ENCODE assay signal across 10 cellular contexts in the genomic region with DNA sequence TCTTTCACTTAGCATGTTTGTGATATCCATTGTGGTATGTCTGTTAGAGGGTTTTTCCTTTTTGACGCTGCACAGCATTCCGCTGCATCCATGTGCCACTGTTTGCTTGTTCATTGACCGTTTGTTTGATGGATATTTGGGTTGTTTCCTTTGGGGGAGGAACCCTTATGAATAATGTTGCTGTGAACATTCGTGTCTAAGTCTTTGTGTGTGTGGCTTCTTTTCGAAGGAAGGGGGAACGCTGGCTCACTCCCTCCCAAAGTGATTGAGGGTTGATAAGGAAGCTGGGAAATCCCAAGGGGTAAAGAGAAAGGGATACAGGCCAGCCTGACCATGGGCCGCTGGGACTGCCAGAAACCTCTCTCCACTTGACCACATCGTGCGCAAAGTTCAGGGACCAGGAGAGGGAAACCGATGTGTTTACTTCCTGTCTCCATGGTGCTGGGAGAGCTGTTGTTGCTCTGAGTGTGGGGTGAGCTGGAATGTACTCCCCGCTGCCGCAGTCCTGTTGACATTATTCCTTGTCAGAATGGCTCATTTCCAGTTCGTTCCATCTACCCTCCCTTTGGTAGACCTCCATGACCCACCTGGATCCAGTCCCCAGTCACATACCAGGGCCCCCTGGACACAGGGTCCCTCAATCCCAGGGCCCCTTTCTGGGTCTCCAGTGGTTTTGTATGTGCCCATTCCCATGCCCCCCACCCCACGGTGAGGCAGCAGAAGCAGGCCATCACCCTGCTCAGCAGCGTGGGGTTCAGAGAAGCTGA. TPM values are rescaled to one million over a fixed set of nuclear protein-coding genes. Genes with fewer than 3 reads are reported as not detected.
A peak's percentile ranks its signal among the peaks of the same experiment; 100 is the strongest.
DNase-seq lines count a peak whose midpoint lies in the region; ATAC-seq and TF ChIP-seq lines count a peak whose summit lies in the region.
"Had no signal": no experiment of that assay in that cellular context is flagged by ENCODE, and none has a peak within 500 bp of the region (broad histone marks: within the 10 kb centered on the region; RNA-seq: fewer than 3 reads in every experiment).

No MANE protein-coding gene starts in this region.

- no peaks in the 10 kb centered on the region for H4K20me1 ChIP-seq in fibroblast of lung (ENCODE audit: control insufficient read depth, extremely low read depth, insufficient read depth, low read length)
- H4K20me1 ChIP-seq: BLaER1 had no signal

- no peaks in the 10 kb centered on the region for H3K4me1 Mint-ChIP-seq in activated naive CD8-positive, alpha-beta T cell treated with anti-CD3 and anti-CD28 coated beads, Interleukin-2, amount 10 ng/mL, durations not matched to agents 7 days and 5 days
- H3K4me1 Mint-ChIP-seq in activated naive CD8-positive, alpha-beta T cell treated with anti-CD3 and anti-CD28 coated beads for 36 hours, result no peaks in the 10 kb centered on the region

- H2AFZ ChIP-seq in fibroblast of lung (ENCODE audit: low read length), result peak overlapping the region; percentile 13

- H3K9me3 ChIP-seq in fibroblast of lung (ENCODE audit: control insufficient read depth, insufficient read depth, low read depth, low read length), result no peaks in the 10 kb centered on the region
- no peaks in the 10 kb centered on the region for H3K9me3 ChIP-seq in muscle layer of duodenum (ENCODE audit: control insufficient read depth in 1 of 2, low read length in 2 of 2)
- no peaks in the 10 kb centered on the region for H3K9me3 ChIP-seq in aorta (ENCODE audit: control insufficient read depth, low read length)

- peak overlapping the region; percentile 47 for H3K9ac ChIP-seq in fibroblast of lung (ENCODE audit: insufficient read depth, low read length)
- H3K9ac ChIP-seq: BLaER1 had no signal

- H3K27me3 Mint-ChIP-seq in activated naive CD8-positive, alpha-beta T cell treated with anti-CD3 and anti-CD28 coated beads, Interleukin-2, amount 10 ng/mL, durations not matched to agents 7 days and 5 days, result peaks cover 5% of the 10 kb centered on the region
- H3K27me3 Mint-ChIP-seq in activated naive CD8-positive, alpha-beta T cell treated with anti-CD3 and anti-CD28 coated beads for 36 hours, result no peaks in the 10 kb centered on the region

- intact Hi-C loops in aorta (cut with DNase I), result loop anchor here in 1 of 2 donors (10.0 kb wide), 1 partner anchor 96 kb away; no protein-coding TSS in a partner anchor

- WGBS in aorta, 2 donors, result 19 to 23% methylated on average over 15 of the region's 15 CpGs

- H3K36me3 Mint-ChIP-seq in activated naive CD8-positive, alpha-beta T cell treated with anti-CD3 and anti-CD28 coated beads, Interleukin-2, amount 10 ng/mL, durations not matched to agents 7 days and 5 days, result no peaks in the 10 kb centered on the region
- H3K36me3 Mint-ChIP-seq in activated naive CD8-positive, alpha-beta T cell treated with anti-CD3 and anti-CD28 coated beads for 36 hours, result peaks cover 6% of the 10 kb centered on the region

- H3K27ac ChIP-seq in fibroblast of lung (ENCODE audit: insufficient read depth, low read length), result peak overlapping the region; percentile 76
- peak overlapping the region; percentile 85 for H3K27ac ChIP-seq in muscle layer of duodenum (ENCODE audit: low read length)
- peak overlapping the region in 1 of 2 donors; percentile 82 for H3K27ac ChIP-seq in aorta (ENCODE audit: low read depth in 1 of 2, low read length in 2 of 2)
- H3K27ac ChIP-seq: BLaER1 had no signal

- DNase-seq in activated naive CD8-positive, alpha-beta T cell treated with anti-CD3 and anti-CD28 coated beads, Interleukin-2, amount 10 ng/mL, durations not matched to agents 7 days and 5 days, result no peak
- DNase-seq in activated naive CD8-positive, alpha-beta T cell treated with anti-CD3 and anti-CD28 coated beads for 36 hours, result no peak
- DNase-seq in fibroblast of lung (ENCODE audit: low read depth in 2 of 2), result peak; percentile 97 to 98
- peak; percentile 86 to 87 for DNase-seq in aorta
- no peak for DNase-seq in NCI-H2171 treated with DMSO at 0.1 percent for 48 hours (lab: John Stamatoyannopoulos, UW)
- DNase-seq: NCI-H524 had no signal

- H3K4me3 ChIP-seq in fibroblast of lung (replicated peaks in 1 of 4; ENCODE audit: control extremely low read depth in 1 of 4, insufficient read depth in 1 of 4, low read depth in 3 of 4, low read length in 4 of 4) (no peak overlapping the region), muscle layer of duodenum (ENCODE audit: low read depth in 1 of 2, low read length in 2 of 2) (peak overlapping the region; percentile 12 to 30), aorta (ENCODE audit: low read length in 2 of 2) (no peak overlapping the region)
- H3K4me3 ChIP-seq: BLaER1 had no signal

- no peaks in the 10 kb centered on the region for H3K9me3 Mint-ChIP-seq in activated naive CD8-positive, alpha-beta T cell treated with anti-CD3 and anti-CD28 coated beads, Interleukin-2, amount 10 ng/mL, durations not matched to agents 7 days and 5 days
- peaks cover 5% of the 10 kb centered on the region for H3K9me3 Mint-ChIP-seq in activated naive CD8-positive, alpha-beta T cell treated with anti-CD3 and anti-CD28 coated beads for 36 hours

- H3K79me2 ChIP-seq in fibroblast of lung (ENCODE audit: control insufficient read depth, insufficient read depth, low read length), result no peaks in the 10 kb centered on the region

- ATAC-seq in activated naive CD8-positive, alpha-beta T cell treated with anti-CD3 and anti-CD28 coated beads, Interleukin-2, amount 10 ng/mL, durations not matched to agents 7 days and 5 days (ENCODE audit: low read depth), result no peak
- ATAC-seq in aorta (ENCODE audit: low FRiP score), result peak; percentile 92
- ATAC-seq in HG02852 (IDR thresholded peaks at IDR 0.05; ENCODE audit: unreplicated experiment), result no peak
- ATAC-seq in HG03045 (IDR thresholded peaks at IDR 0.05; ENCODE audit: unreplicated experiment), result no peak

- no peaks in the 10 kb centered on the region for H3K27me3 ChIP-seq in fibroblast of lung (ENCODE audit: control insufficient read depth, insufficient read depth, low read length)
- H3K27me3 ChIP-seq in muscle layer of duodenum (ENCODE audit: low read depth, low read length), result no peaks in the 10 kb centered on the region
- no peaks in the 10 kb centered on the region for H3K27me3 ChIP-seq in aorta (ENCODE audit: control insufficient read depth in 1 of 2, insufficient read depth in 2 of 2, low read length in 1 of 2)
- H3K27me3 ChIP-seq: BLaER1 had no signal

- peak overlapping the region; percentile 51 for H3K4me2 ChIP-seq in fibroblast of lung (ENCODE audit: extremely low read depth, insufficient read depth, low read length)

- peaks cover 30% of the 10 kb centered on the region for H3K4me1 ChIP-seq in fibroblast of lung (ENCODE audit: control insufficient read depth, extremely low read depth, insufficient read depth, low read length)
- peaks cover 41 to 74% of the 10 kb centered on the region in 2 donors for H3K4me1 ChIP-seq in muscle layer of duodenum (ENCODE audit: control insufficient read depth in 1 of 2, insufficient read depth in 2 of 2, low read length in 2 of 2)
- H3K4me1 ChIP-seq in aorta (ENCODE audit: control insufficient read depth in 1 of 2, insufficient read depth in 2 of 2, low read length in 2 of 2), result peaks cover 2 to 5% of the 10 kb centered on the region in 2 donors

- no peak overlapping the region for H3K4me3 Mint-ChIP-seq in activated naive CD8-positive, alpha-beta T cell treated with anti-CD3 and anti-CD28 coated beads, Interleukin-2, amount 10 ng/mL, durations not matched to agents 7 days and 5 days
- H3K4me3 Mint-ChIP-seq in activated naive CD8-positive, alpha-beta T cell treated with anti-CD3 and anti-CD28 coated beads for 36 hours, result no peak overlapping the region

- TF ChIP-seq CTCF in fibroblast of lung (conservative IDR thresholded peaks at IDR 0.05 in 1 of 2, IDR thresholded peaks at IDR 0.05 in 1 of 2; ENCODE audit: low read depth in 1 of 2, low read length in 2 of 2), result no peak

- H3K36me3 ChIP-seq in fibroblast of lung (ENCODE audit: control insufficient read depth, insufficient read depth, low read length) (no peaks in the 10 kb centered on the region), muscle layer of duodenum (ENCODE audit: control insufficient read depth in 1 of 2, insufficient read depth in 2 of 2, low read length in 2 of 2) (no peaks in the 10 kb centered on the region), aorta (ENCODE audit: control insufficient read depth in 1 of 2, insufficient read depth in 2 of 2, low read length in 1 of 2) (no peaks in the 10 kb centered on the region)
- H3K36me3 ChIP-seq: BLaER1 had no signal

- POLR2A ChIA-PET in activated naive CD8-positive, alpha-beta T cell treated with anti-CD3 and anti-CD28 coated beads, Interleukin-2, amount 10 ng/mL, durations not matched to agents 7 days and 5 days (lab: Charles Lee), result no interaction called here

- peak overlapping the region; percentile 42 for H3K27ac Mint-ChIP-seq in activated naive CD8-positive, alpha-beta T cell treated with anti-CD3 and anti-CD28 coated beads, Interleukin-2, amount 10 ng/mL, durations not matched to agents 7 days and 5 days
- H3K27ac Mint-ChIP-seq in activated naive CD8-positive, alpha-beta T cell treated with anti-CD3 and anti-CD28 coated beads for 36 hours, result no peak overlapping the region

RNA-seq across cellular contexts. Expression of gene HS1BP3, which starts 39.6 kb away (rescaled TPM):
- total RNA-seq in activated naive CD8-positive, alpha-beta T cell treated with anti-CD3 and anti-CD28 coated beads, Interleukin-2, amount 10 ng/mL, durations not matched to agents 7 days and 5 days, result 10 to 100 TPM; 13.8 to 14.8 TPM
- total RNA-seq in activated naive CD8-positive, alpha-beta T cell treated with anti-CD3 and anti-CD28 coated beads for 36 hours, result 1 to 10 TPM; 5.9 to 6.0 TPM
- total RNA-seq in fibroblast of lung (32.4 and 38.1 TPM in 2 replicates), aorta (10 to 100 TPM; 34.8 to 42.3 TPM)
- polyA plus RNA-seq in fibroblast of lung (17.8 and 21.6 TPM in 2 replicates), aorta (10 to 100 TPM; 27.5 to 33.6 TPM)
- polyA plus RNA-seq in fibroblast of lung (2012), result 23.7 and 27.9 TPM in 2 replicates
- polyA minus RNA-seq in fibroblast of lung (ENCODE audit: low replicate concordance), result 29.4 and 34.9 TPM in 2 replicates

RNA-seq across cellular contexts. Expression of gene GDF7, which starts 55.7 kb away (rescaled TPM):
- not detected for total RNA-seq in activated naive CD8-positive, alpha-beta T cell treated with anti-CD3 and anti-CD28 coated beads, Interleukin-2, amount 10 ng/mL, durations not matched to agents 7 days and 5 days
- not detected for total RNA-seq in activated naive CD8-positive, alpha-beta T cell treated with anti-CD3 and anti-CD28 coated beads for 36 hours
- total RNA-seq in fibroblast of lung (under 0.01 and 0.33 TPM in 2 replicates), aorta (10 to 100 TPM; 15.9 to 16.4 TPM)
- polyA plus RNA-seq in fibroblast of lung (0.02 TPM in 1 of 2 replicates, not detected in the other), aorta (10 to 100 TPM in 1 of 2 donors, 1 to 10 TPM in 1; 4.1 to 15.6 TPM)
- 0.02 and 0.05 TPM in 2 replicates for polyA plus RNA-seq in fibroblast of lung (2012)
- 0.04 TPM in 2 replicates for polyA minus RNA-seq in fibroblast of lung (ENCODE audit: low replicate concordance)

Comparison
In these comparisons a context has a peak if more than half of its experiments do, and no peak if none do; other contexts are left out.
1. DNase-seq: peak in fibroblast of lung (2 of 2) and aorta (2 of 2); none in activated naive CD8-positive, alpha-beta T cell treated with anti-CD3 and anti-CD28 coated beads, Interleukin-2, amount 10 ng/mL, durations not matched to agents 7 days and 5 days (single experiment), activated naive CD8-positive, alpha-beta T cell treated with anti-CD3 and anti-CD28 coated beads for 36 hours (single experiment) and NCI-H2171 treated with DMSO at 0.1 percent for 48 hours (single experiment).
2. H3K4me3 ChIP-seq: peak in muscle layer of duodenum (2 of 2); none in fibroblast of lung (0 of 4) and aorta (0 of 2).
3. RNA of gene GDF7, which starts 55.7 kb away (total RNA-seq): 15.9 to 16.4 TPM in aorta; under 0.01 to 0.33 TPM in fibroblast of lung, not detected in activated naive CD8-positive, alpha-beta T cell treated with anti-CD3 and anti-CD28 coated beads, Interleukin-2, amount 10 ng/mL, durations not matched to agents 7 days and 5 days and not detected in activated naive CD8-positive, alpha-beta T cell treated with anti-CD3 and anti-CD28 coated beads for 36 hours; every median in the first group is over 10 times any median in the second.